In genomic region chr13:57982782-57983181, GRCh38 we compare ENCODE assay signal across 23 cellular contexts.
"Had no signal": no experiment of that assay in that cellular context is flagged by ENCODE, and none has a peak within 500 bp of the region (broad histone marks: within the 10 kb centered on the region; RNA-seq: fewer than 3 reads in every experiment).

No MANE protein-coding gene starts in this region.

- H3K4me3 ChIP-seq: colonic mucosa, coronary artery, dorsolateral prefrontal cortex, esophagus muscularis mucosa, esophagus squamous epithelium, gastrocnemius medialis, gastroesophageal sphincter, heart right ventricle had no signal

- H3K9me3 ChIP-seq: colonic mucosa, esophagus muscularis mucosa, gastrocnemius medialis, gastroesophageal sphincter had no signal

- H3K27me3 ChIP-seq: colonic mucosa, dorsolateral prefrontal cortex, esophagus muscularis mucosa, esophagus squamous epithelium, foreskin keratinocyte, gastrocnemius medialis, gastroesophageal sphincter, heart right ventricle had no signal

- H3K36me3 ChIP-seq: colonic mucosa, esophagus muscularis mucosa, esophagus squamous epithelium, gastrocnemius medialis, gastroesophageal sphincter, heart right ventricle had no signal

- H3K27ac ChIP-seq: colonic mucosa, coronary artery, dorsolateral prefrontal cortex, epithelial cell of prostate, esophagus muscularis mucosa, esophagus squamous epithelium, foreskin keratinocyte, gastrocnemius medialis, gastroesophageal sphincter, heart right ventricle had no signal

- H3K4me1 ChIP-seq: colonic mucosa, esophagus muscularis mucosa, esophagus squamous epithelium, foreskin keratinocyte, gastrocnemius medialis, gastroesophageal sphincter had no signal

- ATAC-seq: effector memory CD8-positive, alpha-beta T cell; esophagus mucosa; foreskin keratinocyte; gastrocnemius medialis; gastroesophageal sphincter had no signal

- DNase-seq: colonic mucosa; cortex of kidney; dermis blood vessel endothelial cell; dorsolateral prefrontal cortex; effector CD4-positive, alpha-beta T cell; effector CD8-positive, alpha-beta T cell; effector memory CD4-positive, alpha-beta T cell; effector memory CD8-positive, alpha-beta T cell; endodermal cell; erythroblast; esophagus squamous epithelium; foreskin fibroblast; foreskin keratinocyte; foreskin melanocyte; gastrocnemius medialis; glutamatergic neuron; head of caudate nucleus; heart right ventricle had no signal
